Comparison of ENCODE assay signal across 8 cellular contexts in genomic region chr1:31939484-31940329, GRCh38. TPM values are rescaled to one million over a fixed set of nuclear protein-coding genes. Genes with fewer than 3 reads are reported as not detected.
A peak's percentile ranks its signal among the peaks of the same experiment; 100 is the strongest.
DNase-seq lines count a peak whose midpoint lies in the region; ATAC-seq, FAIRE-seq and TF ChIP-seq lines count a peak whose summit lies in the region.

No MANE protein-coding gene starts in this region.

- peak overlapping the region; percentile 34 for H4K91ac ChIP-seq in H1 (replicated peaks; ENCODE audit: insufficient read length, low read length)

- H3K23ac ChIP-seq in H1 (ENCODE audit: insufficient read length) = no peak overlapping the region

- H3K4me1 ChIP-seq in H1 (replicated peaks in 1 of 4; ENCODE audit: control insufficient read depth in 3 of 4, insufficient read depth in 4 of 4, low read length in 3 of 4) (peaks cover 7 to 16% (median 9%) of the 10 kb centered on the region in 4 experiments; a peak in 6 of 7 replicates), upper lobe of right lung (peaks cover 61% of the 10 kb centered on the region)

- H3K4ac ChIP-seq in H1 (replicated peaks; ENCODE audit: insufficient read length, low read depth, low read length) = no peak overlapping the region

- no peak overlapping the region; the same call in 1 of the 2 replicates for H2BK5ac ChIP-seq in H1 (ENCODE audit: low read depth, low read length)

- H3K9me3 ChIP-seq in H1 (ENCODE audit: insufficient read depth in 2 of 2, low read depth in 1 of 2, low read length in 1 of 2) = no peaks in the 10 kb centered on the region; a peak in 1 of 4 replicates
- no peaks in the 10 kb centered on the region for H3K9me3 ChIP-seq in upper lobe of right lung

- peak overlapping the region; percentile 15; the same call in 1 of the 2 replicates for H3K18ac ChIP-seq in H1 (ENCODE audit: extremely low read depth, low read length)

- H2AK5ac ChIP-seq in H1 (ENCODE audit: low read depth, low read length) = peak overlapping the region; percentile 77; the same call in 1 of the 2 replicates

- no peak overlapping the region for H3K27ac ChIP-seq in H1 (ENCODE audit: low read depth, low read length)
- peak overlapping the region; percentile 84 for H3K27ac ChIP-seq in upper lobe of right lung

- peak; percentile 28 for ATAC-seq in GM21529 (IDR thresholded peaks at IDR 0.05; ENCODE audit: unreplicated experiment)
- peak; percentile 0 for ATAC-seq in upper lobe of right lung
- no peak for ATAC-seq in HG02840 (IDR thresholded peaks at IDR 0.05; ENCODE audit: low FRiP score, unreplicated experiment)

- H3K36me3 ChIP-seq in H1 (ENCODE audit: control insufficient read depth in 2 of 4, insufficient read depth in 4 of 4, low read length in 3 of 4) = no peaks in the 10 kb centered on the region
- H3K36me3 ChIP-seq in upper lobe of right lung = no peaks in the 10 kb centered on the region

- H2BK120ac ChIP-seq in H1 (replicated peaks; ENCODE audit: low read depth, low read length) = no peak overlapping the region

- H2BK12ac ChIP-seq in H1 (ENCODE audit: low read depth, low read length) = peak overlapping the region; percentile 53

- 89% methylated on average over 16 of the region's 16 CpGs; no CpG with 5 or more reads in 1 of the 2 experiments for WGBS in H1 (ENCODE audit: extremely low coverage in 1 of 2, insufficient coverage in 1 of 2, insufficient read length in 1 of 2, insufficient replicate concordance in 2 of 2, low coverage in 1 of 2, low lambda C conversion rate in 2 of 2, missing lambda C conversion rate in 1 of 2), 2 experiments

- no peak for TF ChIP-seq RAD21 in H1 (IDR thresholded peaks at IDR 0.05 in 1 of 2, conservative IDR thresholded peaks at IDR 0.05 in 1 of 2; ENCODE audit: low read depth in 2 of 2, low read length in 2 of 2)

- H3K27me3 Mint-ChIP-seq in activated CD4-positive, alpha-beta memory T cell treated with anti-CD3 and anti-CD28 coated beads for 36 hours = no peaks in the 10 kb centered on the region

- CTCF ChIA-PET in activated CD4-positive, alpha-beta memory T cell treated with anti-CD3 and anti-CD28 coated beads for 36 hours (lab: Charles Lee) = interaction anchor here (0.6 to 15.5 kb wide), 16 partner anchors 8 to 151 kb away, joined by 3 to 487 read pairs (median 3); no protein-coding TSS in a partner anchor
- CTCF ChIA-PET in H1 (lab: Charles Lee; ENCODE audit: partially characterized antibody) = interaction anchor here (0.6 to 3.3 kb wide), 9 partner anchors 9 to 405 kb away, joined by 3 to 27 read pairs (median 4); partner anchors contain the start of gene SPOCD1

- TF ChIP-seq POLR2A in H1 (IDR thresholded peaks at IDR 0.05; ENCODE audit: control extremely low read depth in 1 of 2, low read depth in 2 of 2, low read length in 2 of 2) = no peak

- H4K5ac ChIP-seq in H1 (ENCODE audit: insufficient read length, low read depth, low read length) = no peak overlapping the region

- peaks cover 9% of the 10 kb centered on the region; the same call in 1 of the 2 replicates for H3K23me2 ChIP-seq in H1 (ENCODE audit: low read depth, low read length)

- intact Hi-C loops in activated CD4-positive, alpha-beta memory T cell treated with anti-CD3 and anti-CD28 coated beads for 36 hours (cut with micrococcal nuclease) = loop anchor here (1.0 to 10.0 kb wide), 7 partner anchors 17 to 1185 kb away; partner anchors contain the start of genes KHDRBS1, LAPTM5, MARCKSL1 and TMEM39B
- intact Hi-C loops in upper lobe of right lung (cut with DNase I) = no loop called here

- peaks cover 18 to 29% of the 10 kb centered on the region in 2 experiments for H3K79me2 ChIP-seq in H1 (ENCODE audit: control insufficient read depth in 1 of 2, insufficient read depth in 2 of 2, low read length in 2 of 2)

- no peaks in the 10 kb centered on the region for H3K9me3 Mint-ChIP-seq in activated CD4-positive, alpha-beta memory T cell treated with anti-CD3 and anti-CD28 coated beads for 36 hours

- peak in 1 of 3 experiments; percentile 22; a peak in 1 of 4 replicates for TF ChIP-seq CTCF in H1 (IDR thresholded peaks at IDR 0.05; ENCODE audit: control extremely low read depth in 1 of 3, insufficient read depth in 1 of 3, low read depth in 1 of 3, low read length in 3 of 3)
- TF ChIP-seq CTCF in upper lobe of right lung (IDR thresholded peaks at IDR 0.05) = no peak

- H3K27ac Mint-ChIP-seq in activated CD4-positive, alpha-beta memory T cell treated with anti-CD3 and anti-CD28 coated beads for 36 hours = peak overlapping the region; percentile 95

- H2BK15ac ChIP-seq in H1 (ENCODE audit: low read length) = peak overlapping the region; percentile 98

- H4K20me1 ChIP-seq in H1 (replicated peaks in 1 of 2; ENCODE audit: control insufficient read depth in 1 of 2, insufficient read depth in 2 of 2, low read length in 2 of 2) = peaks cover 2 to 8% of the 10 kb centered on the region in 2 experiments

- peak overlapping the region; percentile 76 for H3K4me3 Mint-ChIP-seq in activated CD4-positive, alpha-beta memory T cell treated with anti-CD3 and anti-CD28 coated beads for 36 hours

- H2AFZ ChIP-seq in H1 (ENCODE audit: low read length) = peak overlapping the region; percentile 61; the same call in 1 of the 2 replicates

- H3K36me3 Mint-ChIP-seq in activated CD4-positive, alpha-beta memory T cell treated with anti-CD3 and anti-CD28 coated beads for 36 hours = peaks cover 24% of the 10 kb centered on the region

- H4K8ac ChIP-seq in H1 (ENCODE audit: extremely low read depth, insufficient read depth, low read length) = no peak overlapping the region

- no peak for FAIRE-seq in H1 (lab: Jason Lieb, UNC)

- H3K4me3 ChIP-seq in H1 (ENCODE audit: extremely low read depth in 1 of 4, insufficient read depth in 2 of 4, low read depth in 3 of 4, low read length in 4 of 4) (no peak overlapping the region), upper lobe of right lung (no peak overlapping the region)

- no peak for TF ChIP-seq EP300 in H1 (IDR thresholded peaks at IDR 0.05; ENCODE audit: borderline replicate concordance in 1 of 2, low read depth in 2 of 2, low read length in 2 of 2)

- H3K4me1 Mint-ChIP-seq in activated CD4-positive, alpha-beta memory T cell treated with anti-CD3 and anti-CD28 coated beads for 36 hours (ENCODE audit: low read depth) = peaks cover 66% of the 10 kb centered on the region

- H3K79me1 ChIP-seq in H1 (ENCODE audit: low read depth, low read length) = peaks cover 3% of the 10 kb centered on the region; the same call in 1 of the 2 replicates

- H3K56ac ChIP-seq in H1 (replicated peaks; ENCODE audit: insufficient read length, low read depth, low read length) = no peak overlapping the region

- no peak overlapping the region; a peak in 1 of 7 replicates for H3K9ac ChIP-seq in H1 (replicated peaks in 1 of 4; ENCODE audit: extremely low read depth in 1 of 4, low read depth in 3 of 4, low read length in 3 of 4)

- H3K27me3 ChIP-seq in H1 (replicated peaks in 1 of 4; ENCODE audit: control insufficient read depth in 3 of 4, extremely low read depth in 1 of 4, insufficient read depth in 3 of 4, low read length in 3 of 4) = peaks cover 0 to 6% (median 0%) of the 10 kb centered on the region in 4 experiments; a peak in 2 of 7 replicates
- H3K27me3 ChIP-seq in upper lobe of right lung = no peaks in the 10 kb centered on the region

- H3K14ac ChIP-seq in H1 (ENCODE audit: insufficient read length) = no peak overlapping the region

- POLR2A ChIA-PET in activated CD4-positive, alpha-beta memory T cell treated with anti-CD3 and anti-CD28 coated beads for 36 hours (lab: Charles Lee) = interaction anchor here (1.0 to 8.6 kb wide), 7 partner anchors 13 to 29 kb away, joined by 3 to 130 read pairs (median 4); no protein-coding TSS in a partner anchor
- POLR2A ChIA-PET in H1 (lab: Charles Lee; ENCODE audit: partially characterized antibody) = interaction anchor here (1.2 to 2.4 kb wide), 5 partner anchors 13 to 80 kb away, joined by 3 to 15 read pairs (median 7); no protein-coding TSS in a partner anchor

- H2BK20ac ChIP-seq in H1 (ENCODE audit: low read length) = peak overlapping the region; percentile 86; the same call in 1 of the 2 replicates

- DNase-seq in DMS 273 treated with DMSO at 0.1 percent for 48 hours (lab: John Stamatoyannopoulos, UW) = peak; percentile 46
- peak; percentile 92 for DNase-seq in NCI-H82 (lab: John Stamatoyannopoulos, UW)
- DNase-seq in activated CD4-positive, alpha-beta memory T cell treated with anti-CD3 and anti-CD28 coated beads for 36 hours = peak; percentile 92
- DNase-seq in H1 (ENCODE audit: low read depth in 1 of 2, low spot score in 2 of 2) = peak in 1 of 2 experiments; percentile 47
- DNase-seq in non-pigmented ciliary epithelial cell (ENCODE audit: low read depth) = peak; percentile 73
- DNase-seq in upper lobe of right lung = no peak

- no peak overlapping the region for H3K4me2 ChIP-seq in H1 (ENCODE audit: insufficient read depth in 1 of 2, low read depth in 2 of 2, low read length in 2 of 2)

TF ChIP-seq in H1, 55 proteins besides CTCF, POLR2A, EP300 and RAD21:
- no peak for TF ChIP-seq RNF2 (IDR thresholded peaks at IDR 0.05; ENCODE audit: borderline replicate concordance, low read depth, low read length, missing control alignments, poor library complexity, severe bottlenecking)

RNA-seq across cellular contexts. Expression of gene PTP4A2, which starts 1.5 kb away (rescaled TPM):
- 100 to 1,000 TPM; 275 to 285 TPM for total RNA-seq in activated CD4-positive, alpha-beta memory T cell treated with anti-CD3 and anti-CD28 coated beads for 36 hours
- 167 and 214 TPM in 2 replicates for total RNA-seq in H1 (2021; fragmentation: NEBNext Ultra II Directional; extraction: Animal tissue kit (Norgen Biotek cat#: 25700))
- polyA plus RNA-seq in H1 (2011; rRNA removed) = 39.1 and 87.4 TPM in 2 replicates
- polyA plus RNA-seq in H1 (2011; cell fraction: cytosol; rRNA removed) = 92.5 TPM
- polyA plus RNA-seq in H1 (2011; cell fraction: nucleus; rRNA removed) = 67.4 TPM
- 138 to 236 TPM (median 166 TPM) in 4 replicates for polyA plus RNA-seq in H1 (2012, experiment 1 of 2)
- 38.0 TPM for polyA plus RNA-seq in H1 (2012, experiment 2 of 2)
- polyA plus RNA-seq in H1 (2013, experiment 1 of 2) = 296 TPM
- polyA plus RNA-seq in H1 (2013, experiment 2 of 2) = 306 TPM
- polyA minus RNA-seq in H1 (2011; rRNA and poly(A)+ RNA removed) = 197 and 236 TPM in 2 replicates
- polyA minus RNA-seq in H1 (2011; cell fraction: cytosol; rRNA and poly(A)+ RNA removed) = 146 TPM
- 133 TPM for polyA minus RNA-seq in H1 (2011; cell fraction: nucleus; rRNA and poly(A)+ RNA removed)
- total RNA-seq in upper lobe of right lung = 244 TPM
